18 cellular contexts compared by ENCODE assay signal in genomic region chr6:33439956-33440648, GRCh38. TPM values are rescaled to one million over a fixed set of nuclear protein-coding genes. Genes with fewer than 3 reads are reported as not detected.
DNase-seq lines count a peak whose midpoint lies in the region; ATAC-seq, FAIRE-seq and TF ChIP-seq lines count a peak whose summit lies in the region.
"Had no signal": no experiment of that assay in that cellular context is flagged by ENCODE, and none has a peak within 500 bp of the region (broad histone marks: within the 10 kb centered on the region; RNA-seq: fewer than 3 reads in every experiment).

No MANE protein-coding gene starts in this region.

- no peak for FAIRE-seq in HepG2 (lab: Jason Lieb, UNC)
- FAIRE-seq: GM18507 had no signal

- TF ChIP-seq POLR2A in HepG2 (IDR thresholded peaks at IDR 0.05; ENCODE audit: insufficient read depth in 1 of 2, low read depth in 2 of 2, low read length in 2 of 2) = no peak
- no peak for TF ChIP-seq POLR2A in right lobe of liver (IDR thresholded peaks at IDR 0.05)

- POLR2A ChIA-PET in HepG2 (lab: Yijun Ruan, JAX) (interaction anchor here (1.6 kb wide), 1 partner anchor 9 kb away, joined by 5 read pairs; no protein-coding TSS in a partner anchor), RWPE1 (lab: Yijun Ruan, JAX; ENCODE audit: low non-redundant PET) (no interaction called here)

- H3K4me1 ChIP-seq in HepG2 (ENCODE audit: insufficient read depth, low read length) (no peaks in the 10 kb centered on the region), right lobe of liver (no peaks in the 10 kb centered on the region)
- H3K4me1 ChIP-seq: Caco-2, esophagus squamous epithelium had no signal

- no peak for TF ChIP-seq RAD21 in HepG2 (CRISPR knock-in tag; IDR thresholded peaks at IDR 0.05)

- WGBS in HepG2 (ENCODE audit: low lambda C conversion rate) = 50% methylated on average over 9 of the region's 9 CpGs
- 86% methylated on average over 4 of the region's 9 CpGs for WGBS in right lobe of liver (ENCODE audit: insufficient coverage, low coverage, low lambda C conversion rate, missing lambda C conversion rate)

- no peaks in the 10 kb centered on the region for H3K27me3 ChIP-seq in HepG2 (ENCODE audit: control insufficient read depth in 1 of 2, insufficient read depth in 2 of 2, low read length in 2 of 2)
- no peaks in the 10 kb centered on the region for H3K27me3 ChIP-seq in right lobe of liver
- H3K27me3 ChIP-seq: esophagus squamous epithelium, upper lobe of left lung had no signal

- no peak for TF ChIP-seq EP300 in HepG2 (IDR thresholded peaks at IDR 0.05; ENCODE audit: low read depth in 2 of 2, low read length in 2 of 2)
- no peak for TF ChIP-seq EP300 in HepG2 (CRISPR knock-in tag; IDR thresholded peaks at IDR 0.05; ENCODE audit: borderline replicate concordance)

- H3K36me3 ChIP-seq in HepG2 (replicated peaks in 1 of 2; ENCODE audit: control insufficient read depth in 1 of 2, insufficient read depth in 2 of 2, low read length in 2 of 2) = peaks cover 0 to 2% of the 10 kb centered on the region in 2 experiments; a peak in 1 of 5 replicates
- no peaks in the 10 kb centered on the region for H3K36me3 ChIP-seq in right lobe of liver

- H3K9ac ChIP-seq in HepG2 (ENCODE audit: insufficient read depth, low read depth, low read length) = no peak overlapping the region

- H3K79me2 ChIP-seq in HepG2 (ENCODE audit: insufficient read depth, low read length) = no peaks in the 10 kb centered on the region

- no peaks in the 10 kb centered on the region for H3K9me3 Mint-ChIP-seq in endothelial cell (ENCODE audit: unreplicated experiment)
- no peaks in the 10 kb centered on the region for H3K9me3 Mint-ChIP-seq in stimulated activated memory B cell treated with anti-CD40 and anti-IgM and Interleukin-4, amounts not matched to agents 10 μg/mL and 1 μg/mL and 100 μg/mL, for 72 hours

- H3K9me3 ChIP-seq in HepG2 (ENCODE audit: low read length) = no peaks in the 10 kb centered on the region
- no peaks in the 10 kb centered on the region for H3K9me3 ChIP-seq in right lobe of liver
- H3K9me3 ChIP-seq: Caco-2, esophagus squamous epithelium, upper lobe of left lung had no signal

- H3K36me3 Mint-ChIP-seq in endothelial cell (ENCODE audit: low read depth, unreplicated experiment) = peaks cover 42% of the 10 kb centered on the region
- peaks cover 60% of the 10 kb centered on the region for H3K36me3 Mint-ChIP-seq in stimulated activated memory B cell treated with anti-CD40 and anti-IgM and Interleukin-4, amounts not matched to agents 10 μg/mL and 1 μg/mL and 100 μg/mL, for 72 hours

- BruUV-seq in HepG2 (replicated peaks; lab: Mats Ljungman, UMichigan) = no TSS peak

- H3K27ac ChIP-seq in HepG2 (ENCODE audit: extremely low read length, insufficient read depth, low read length) = no peak overlapping the region
- no peak overlapping the region for H3K27ac ChIP-seq in right lobe of liver
- H3K27ac ChIP-seq in RWPE1 = 0 out of 2 replicates have a peak overlapping the region, but pooled peaks have one; percentile 13
- H3K27ac ChIP-seq: esophagus squamous epithelium, upper lobe of left lung had no signal

- peaks cover 5% of the 10 kb centered on the region for H3K4me1 Mint-ChIP-seq in endothelial cell (ENCODE audit: unreplicated experiment)
- no peaks in the 10 kb centered on the region for H3K4me1 Mint-ChIP-seq in stimulated activated memory B cell treated with anti-CD40 and anti-IgM and Interleukin-4, amounts not matched to agents 10 μg/mL and 1 μg/mL and 100 μg/mL, for 72 hours

- H3K4me3 ChIP-seq in HepG2 (replicated peaks in 1 of 3; ENCODE audit: insufficient read depth in 1 of 3, low read depth in 2 of 3, low read length in 3 of 3) (no peak overlapping the region), right lobe of liver (no peak overlapping the region)
- H3K4me3 ChIP-seq: esophagus squamous epithelium, upper lobe of left lung had no signal

- ATAC-seq in HepG2 (no peak; the same call in 2 of the 3 replicates), right lobe of liver (no peak)
- ATAC-seq in stimulated activated memory B cell treated with anti-CD40 and anti-IgM and Interleukin-4, amounts not matched to agents 10 μg/mL and 1 μg/mL and 100 μg/mL, for 72 hours = no peak

- H3K27ac Mint-ChIP-seq in endothelial cell (ENCODE audit: unreplicated experiment) = peak overlapping the region; percentile 67
- peak overlapping the region; percentile 43 for H3K27ac Mint-ChIP-seq in stimulated activated memory B cell treated with anti-CD40 and anti-IgM and Interleukin-4, amounts not matched to agents 10 μg/mL and 1 μg/mL and 100 μg/mL, for 72 hours

- in situ Hi-C loops in HepG2 (cut with HindIII; ENCODE audit: extremely low pct_ligation_motif_present, low pct_unique_long_range_greater_than_20kb) = no loop called here

- peaks cover 6% of the 10 kb centered on the region for H3K27me3 Mint-ChIP-seq in endothelial cell (ENCODE audit: unreplicated experiment)
- H3K27me3 Mint-ChIP-seq in stimulated activated memory B cell treated with anti-CD40 and anti-IgM and Interleukin-4, amounts not matched to agents 10 μg/mL and 1 μg/mL and 100 μg/mL, for 72 hours = no peaks in the 10 kb centered on the region

- DNase-seq in HepG2 (ENCODE audit: low spot score) = no peak
- DNase-seq in right lobe of liver = no peak
- DNase-seq in RWPE1 (ENCODE audit: low spot score) = no peak
- no peak for DNase-seq in endothelial cell (ENCODE audit: low spot score)
- DNase-seq in mesenteric fat pad (ENCODE audit: low spot score) = no peak
- DNase-seq in stimulated activated CD8-positive, alpha-beta memory T cell treated with anti-CD3 and anti-CD28 coated beads, Interleukin-4, amount 100 ng/mL, for 48 hours = no peak
- no peak for DNase-seq in kidney glomerular epithelial cell (lab: John Stamatoyannopoulos, UW)
- DNase-seq: activated CD8-positive, alpha-beta memory T cell treated with anti-CD3 and anti-CD28 coated beads for 24 hours; amygdala; Caco-2; effector CD4-positive, alpha-beta T cell; esophagus squamous epithelium; NCI-H1105 treated with DMSO at 0.1 percent for 48 hours; NCI-H524 treated with DMSO at 0.1 percent for 48 hours; SW 1271 had no signal

- peak overlapping the region; percentile 83 for H3K4me3 Mint-ChIP-seq in endothelial cell (ENCODE audit: unreplicated experiment)
- H3K4me3 Mint-ChIP-seq in stimulated activated memory B cell treated with anti-CD40 and anti-IgM and Interleukin-4, amounts not matched to agents 10 μg/mL and 1 μg/mL and 100 μg/mL, for 72 hours = no peak overlapping the region

- no peaks in the 10 kb centered on the region for H4K20me1 ChIP-seq in HepG2 (ENCODE audit: insufficient read depth, low read length)

- H2AFZ ChIP-seq in HepG2 (ENCODE audit: low read length) = no peak overlapping the region

- intact Hi-C loops in HepG2 (cut with micrococcal nuclease; ENCODE audit: unreplicated experiment) (no loop called here), right lobe of liver (cut with DNase I) (no loop called here)

- no peak overlapping the region for H3K4me2 ChIP-seq in HepG2 (ENCODE audit: low read depth, low read length)

- TF ChIP-seq CTCF in HepG2 (CRISPR knock-in tag; IDR thresholded peaks at IDR 0.05) = no peak
- TF ChIP-seq CTCF in right lobe of liver (IDR thresholded peaks at IDR 0.05) = no peak
- TF ChIP-seq CTCF in RWPE1 (conservative IDR thresholded peaks at IDR 0.05; ENCODE audit: low read depth) = no peak
- no peak for TF ChIP-seq CTCF in endothelial cell (IDR thresholded peaks at IDR 0.05; ENCODE audit: unreplicated experiment)

- CTCF ChIA-PET in HepG2 (lab: Yijun Ruan, JAX; ENCODE audit: low intra/inter-chr PET ratio, low total read pairs) (no interaction called here), RWPE1 (lab: Yijun Ruan, JAX) (interaction anchor here (0.6 to 0.7 kb wide), 4 partner anchors 14 to 306 kb away, joined by 3 to 5 read pairs (median 4); partner anchors contain the start of gene ZBTB9)

RNA-seq across cellular contexts. Expression of gene ZBTB9, which starts 14.3 kb away (rescaled TPM):
- total RNA-seq in HepG2 (2016; rRNA removed; fragmentation: Illumina TruSeq; extraction: Trizol) (9.2 and 11.5 TPM in 2 replicates), right lobe of liver (1 to 10 TPM; 2.5 to 3.8 (median 2.9) TPM), endothelial cell (ENCODE audit: unreplicated experiment) (18.7 TPM), mesenteric fat pad (4.6 TPM)
- 1.1 and 1.9 TPM in 2 replicates for total RNA-seq in HepG2 (2016; cell fraction: cytosol; rRNA removed; fragmentation: Illumina TruSeq; extraction: Trizol; ENCODE audit: low read depth)
- total RNA-seq in HepG2 (2016; cell fraction: insoluble cytoplasmic fraction; rRNA removed; fragmentation: Illumina TruSeq; extraction: Trizol) = 10.0 and 10.1 TPM in 2 replicates
- total RNA-seq in HepG2 (2016; cell fraction: membrane; rRNA removed; fragmentation: Illumina TruSeq; extraction: Trizol) = 4.7 and 6.0 TPM in 2 replicates
- total RNA-seq in HepG2 (2016; cell fraction: nucleus; rRNA removed; fragmentation: Illumina TruSeq; extraction: Trizol) = 6.5 and 6.7 TPM in 2 replicates
- 5.3 and 7.1 TPM in 2 replicates for polyA plus RNA-seq in HepG2 (2011; rRNA removed)
- polyA plus RNA-seq in HepG2 (2011; cell fraction: cytosol; rRNA removed) = 3.8 and 5.0 TPM in 2 replicates
- 3.6 and 4.8 TPM in 2 replicates for polyA plus RNA-seq in HepG2 (2011; cell fraction: nucleus; rRNA removed)
- polyA plus RNA-seq in HepG2 (2012) = 7.1 and 7.6 TPM in 2 replicates
- 0.71 and 0.88 TPM in 2 replicates for polyA plus RNA-seq in HepG2 (2016; cell fraction: cytosol; fragmentation: Illumina TruSeq; extraction: Trizol; ENCODE audit: low read depth)
- 9.1 and 13.0 TPM in 2 replicates for polyA plus RNA-seq in HepG2 (2016; cell fraction: insoluble cytoplasmic fraction; fragmentation: Illumina TruSeq; extraction: Trizol; ENCODE audit: low read depth)
- polyA plus RNA-seq in HepG2 (2016; cell fraction: membrane; fragmentation: Illumina TruSeq; extraction: Trizol; ENCODE audit: low read depth) = 2.4 and 2.5 TPM in 2 replicates
- polyA plus RNA-seq in HepG2 (2016; cell fraction: nucleus; fragmentation: Illumina TruSeq; extraction: Trizol; ENCODE audit: insufficient read depth, low read depth) = 7.9 and 11.1 TPM in 2 replicates
- 12.4 and 17.3 TPM in 2 replicates for polyA minus RNA-seq in HepG2 (2011; rRNA and poly(A)+ RNA removed; ENCODE audit: low replicate concordance)
- 5.9 and 8.3 TPM in 2 replicates for polyA minus RNA-seq in HepG2 (2011; cell fraction: cytosol; rRNA and poly(A)+ RNA removed)
- 4.5 and 5.7 TPM in 2 replicates for polyA minus RNA-seq in HepG2 (2011; cell fraction: nucleus; rRNA and poly(A)+ RNA removed)

RNA-seq across cellular contexts. Expression of gene SYNGAP1, which starts 20.2 kb away (rescaled TPM):
- total RNA-seq in HepG2 (2016; rRNA removed; fragmentation: Illumina TruSeq; extraction: Trizol) (0.41 and 0.75 TPM in 2 replicates), right lobe of liver (1 to 10 TPM; 1.8 to 4.1 (median 2.8) TPM), endothelial cell (ENCODE audit: unreplicated experiment) (48.6 TPM), mesenteric fat pad (14.1 TPM)
- 0.09 and 0.10 TPM in 2 replicates for total RNA-seq in HepG2 (2016; cell fraction: cytosol; rRNA removed; fragmentation: Illumina TruSeq; extraction: Trizol; ENCODE audit: low read depth)
- total RNA-seq in HepG2 (2016; cell fraction: insoluble cytoplasmic fraction; rRNA removed; fragmentation: Illumina TruSeq; extraction: Trizol) = 0.42 and 0.78 TPM in 2 replicates
- total RNA-seq in HepG2 (2016; cell fraction: membrane; rRNA removed; fragmentation: Illumina TruSeq; extraction: Trizol) = 0.14 and 0.15 TPM in 2 replicates
- 1.1 and 1.4 TPM in 2 replicates for total RNA-seq in HepG2 (2016; cell fraction: nucleus; rRNA removed; fragmentation: Illumina TruSeq; extraction: Trizol)
- 1.1 and 1.9 TPM in 2 replicates for polyA plus RNA-seq in HepG2 (2011; rRNA removed)
- 0.32 and 0.33 TPM in 2 replicates for polyA plus RNA-seq in HepG2 (2011; cell fraction: cytosol; rRNA removed)
- 12.4 and 12.6 TPM in 2 replicates for polyA plus RNA-seq in HepG2 (2011; cell fraction: nucleus; rRNA removed)
- 2.7 and 3.4 TPM in 2 replicates for polyA plus RNA-seq in HepG2 (2012)
- polyA plus RNA-seq in HepG2 (2016; cell fraction: cytosol; fragmentation: Illumina TruSeq; extraction: Trizol; ENCODE audit: low read depth) = 0.07 TPM in 2 replicates
- 0.70 and 1.0 TPM in 2 replicates for polyA plus RNA-seq in HepG2 (2016; cell fraction: insoluble cytoplasmic fraction; fragmentation: Illumina TruSeq; extraction: Trizol; ENCODE audit: low read depth)
- 0.16 and 0.18 TPM in 2 replicates for polyA plus RNA-seq in HepG2 (2016; cell fraction: membrane; fragmentation: Illumina TruSeq; extraction: Trizol; ENCODE audit: low read depth)
- polyA plus RNA-seq in HepG2 (2016; cell fraction: nucleus; fragmentation: Illumina TruSeq; extraction: Trizol; ENCODE audit: insufficient read depth, low read depth) = 6.2 and 14.4 TPM in 2 replicates
- polyA minus RNA-seq in HepG2 (2011; rRNA and poly(A)+ RNA removed; ENCODE audit: low replicate concordance) = 0.98 and 2.6 TPM in 2 replicates
- 0.26 and 0.49 TPM in 2 replicates for polyA minus RNA-seq in HepG2 (2011; cell fraction: cytosol; rRNA and poly(A)+ RNA removed)
- 2.2 and 4.4 TPM in 2 replicates for polyA minus RNA-seq in HepG2 (2011; cell fraction: nucleus; rRNA and poly(A)+ RNA removed)

RNA-seq across cellular contexts. Expression of gene CUTA, which starts 22.2 kb away (rescaled TPM):
- total RNA-seq in HepG2 (2016; rRNA removed; fragmentation: Illumina TruSeq; extraction: Trizol) = 106 and 180 TPM in 2 replicates
- 87.7 and 122 TPM in 2 replicates for total RNA-seq in HepG2 (2016; cell fraction: cytosol; rRNA removed; fragmentation: Illumina TruSeq; extraction: Trizol; ENCODE audit: low read depth)
- 99.2 and 177 TPM in 2 replicates for total RNA-seq in HepG2 (2016; cell fraction: insoluble cytoplasmic fraction; rRNA removed; fragmentation: Illumina TruSeq; extraction: Trizol)
- 103 and 132 TPM in 2 replicates for total RNA-seq in HepG2 (2016; cell fraction: membrane; rRNA removed; fragmentation: Illumina TruSeq; extraction: Trizol)
- total RNA-seq in HepG2 (2016; cell fraction: nucleus; rRNA removed; fragmentation: Illumina TruSeq; extraction: Trizol) = 108 and 119 TPM in 2 replicates
- polyA plus RNA-seq in HepG2 (2011; rRNA removed) = 169 and 170 TPM in 2 replicates
- polyA plus RNA-seq in HepG2 (2011; cell fraction: cytosol; rRNA removed) = 216 and 233 TPM in 2 replicates
- polyA plus RNA-seq in HepG2 (2011; cell fraction: nucleus; rRNA removed) = 172 and 210 TPM in 2 replicates
- 255 and 283 TPM in 2 replicates for polyA plus RNA-seq in HepG2 (2012)
- 146 and 200 TPM in 2 replicates for polyA plus RNA-seq in HepG2 (2016; cell fraction: cytosol; fragmentation: Illumina TruSeq; extraction: Trizol; ENCODE audit: low read depth)
- 151 and 161 TPM in 2 replicates for polyA plus RNA-seq in HepG2 (2016; cell fraction: insoluble cytoplasmic fraction; fragmentation: Illumina TruSeq; extraction: Trizol; ENCODE audit: low read depth)
- polyA plus RNA-seq in HepG2 (2016; cell fraction: membrane; fragmentation: Illumina TruSeq; extraction: Trizol; ENCODE audit: low read depth) = 164 and 192 TPM in 2 replicates
- polyA plus RNA-seq in HepG2 (2016; cell fraction: nucleus; fragmentation: Illumina TruSeq; extraction: Trizol; ENCODE audit: insufficient read depth, low read depth) = 257 and 280 TPM in 2 replicates
- polyA minus RNA-seq in HepG2 (2011; rRNA and poly(A)+ RNA removed; ENCODE audit: low replicate concordance) = 123 and 177 TPM in 2 replicates
- polyA minus RNA-seq in HepG2 (2011; cell fraction: cytosol; rRNA and poly(A)+ RNA removed) = 58.9 and 70.6 TPM in 2 replicates
- polyA minus RNA-seq in HepG2 (2011; cell fraction: nucleus; rRNA and poly(A)+ RNA removed) = 46.0 and 46.9 TPM in 2 replicates
- 100 to 1,000 TPM in 3 of 6 experiments, 10 to 100 TPM in 3; 81.4 to 114 (median 97.4) TPM for total RNA-seq in right lobe of liver
- total RNA-seq in endothelial cell (ENCODE audit: unreplicated experiment) = 163 TPM
- 103 TPM for total RNA-seq in mesenteric fat pad

RNA-seq across cellular contexts. Expression of gene PHF1, which starts 29.3 kb away (rescaled TPM):
- 14.3 and 25.4 TPM in 2 replicates for total RNA-seq in HepG2 (2016; rRNA removed; fragmentation: Illumina TruSeq; extraction: Trizol)
- total RNA-seq in HepG2 (2016; cell fraction: cytosol; rRNA removed; fragmentation: Illumina TruSeq; extraction: Trizol; ENCODE audit: low read depth) = 8.6 and 10.0 TPM in 2 replicates
- total RNA-seq in HepG2 (2016; cell fraction: insoluble cytoplasmic fraction; rRNA removed; fragmentation: Illumina TruSeq; extraction: Trizol) = 13.8 and 26.7 TPM in 2 replicates
- total RNA-seq in HepG2 (2016; cell fraction: membrane; rRNA removed; fragmentation: Illumina TruSeq; extraction: Trizol) = 20.1 and 20.5 TPM in 2 replicates
- 25.9 and 27.3 TPM in 2 replicates for total RNA-seq in HepG2 (2016; cell fraction: nucleus; rRNA removed; fragmentation: Illumina TruSeq; extraction: Trizol)
- 61.9 and 77.2 TPM in 2 replicates for polyA plus RNA-seq in HepG2 (2011; rRNA removed)
- polyA plus RNA-seq in HepG2 (2011; cell fraction: cytosol; rRNA removed) = 41.5 and 45.3 TPM in 2 replicates
- 358 and 376 TPM in 2 replicates for polyA plus RNA-seq in HepG2 (2011; cell fraction: nucleus; rRNA removed)
- polyA plus RNA-seq in HepG2 (2012) = 45.7 and 67.9 TPM in 2 replicates
- polyA plus RNA-seq in HepG2 (2016; cell fraction: cytosol; fragmentation: Illumina TruSeq; extraction: Trizol; ENCODE audit: low read depth) = 16.9 and 19.4 TPM in 2 replicates
- 26.3 and 31.9 TPM in 2 replicates for polyA plus RNA-seq in HepG2 (2016; cell fraction: insoluble cytoplasmic fraction; fragmentation: Illumina TruSeq; extraction: Trizol; ENCODE audit: low read depth)
- 31.4 and 34.9 TPM in 2 replicates for polyA plus RNA-seq in HepG2 (2016; cell fraction: membrane; fragmentation: Illumina TruSeq; extraction: Trizol; ENCODE audit: low read depth)
- polyA plus RNA-seq in HepG2 (2016; cell fraction: nucleus; fragmentation: Illumina TruSeq; extraction: Trizol; ENCODE audit: insufficient read depth, low read depth) = 98.6 and 111 TPM in 2 replicates
- polyA minus RNA-seq in HepG2 (2011; rRNA and poly(A)+ RNA removed; ENCODE audit: low replicate concordance) = 22.2 and 35.1 TPM in 2 replicates
- 11.8 and 13.5 TPM in 2 replicates for polyA minus RNA-seq in HepG2 (2011; cell fraction: cytosol; rRNA and poly(A)+ RNA removed)
- polyA minus RNA-seq in HepG2 (2011; cell fraction: nucleus; rRNA and poly(A)+ RNA removed) = 33.0 and 41.3 TPM in 2 replicates
- total RNA-seq in right lobe of liver = 10 to 100 TPM; 14.7 to 21.3 (median 18.3) TPM
- 60.0 TPM for total RNA-seq in endothelial cell (ENCODE audit: unreplicated experiment)
- 42.5 TPM for total RNA-seq in mesenteric fat pad

RNA-seq across cellular contexts. Expression of gene KIFC1, which starts 48.5 kb away (rescaled TPM):
- total RNA-seq in HepG2 (2016; rRNA removed; fragmentation: Illumina TruSeq; extraction: Trizol) (45.5 and 47.6 TPM in 2 replicates), right lobe of liver (1 to 10 TPM in 3 of 6 experiments, under 1 TPM in 2, not detected in 1; 0.29 to 4.4 (median 1.3) TPM), endothelial cell (ENCODE audit: unreplicated experiment) (19.0 TPM), mesenteric fat pad (0.19 TPM)
- 7.7 and 8.2 TPM in 2 replicates for total RNA-seq in HepG2 (2016; cell fraction: cytosol; rRNA removed; fragmentation: Illumina TruSeq; extraction: Trizol; ENCODE audit: low read depth)
- total RNA-seq in HepG2 (2016; cell fraction: insoluble cytoplasmic fraction; rRNA removed; fragmentation: Illumina TruSeq; extraction: Trizol) = 43.2 and 48.8 TPM in 2 replicates
- total RNA-seq in HepG2 (2016; cell fraction: membrane; rRNA removed; fragmentation: Illumina TruSeq; extraction: Trizol) = 18.6 and 22.9 TPM in 2 replicates
- total RNA-seq in HepG2 (2016; cell fraction: nucleus; rRNA removed; fragmentation: Illumina TruSeq; extraction: Trizol) = 40.9 and 44.4 TPM in 2 replicates
- 20.4 and 25.0 TPM in 2 replicates for polyA plus RNA-seq in HepG2 (2011; rRNA removed)
- polyA plus RNA-seq in HepG2 (2011; cell fraction: cytosol; rRNA removed) = 12.6 and 23.6 TPM in 2 replicates
- polyA plus RNA-seq in HepG2 (2011; cell fraction: nucleus; rRNA removed) = 42.5 and 71.9 TPM in 2 replicates
- 13.7 and 21.2 TPM in 2 replicates for polyA plus RNA-seq in HepG2 (2012)
- polyA plus RNA-seq in HepG2 (2016; cell fraction: cytosol; fragmentation: Illumina TruSeq; extraction: Trizol; ENCODE audit: low read depth) = 3.3 and 3.9 TPM in 2 replicates
- 50.9 and 58.4 TPM in 2 replicates for polyA plus RNA-seq in HepG2 (2016; cell fraction: insoluble cytoplasmic fraction; fragmentation: Illumina TruSeq; extraction: Trizol; ENCODE audit: low read depth)
- polyA plus RNA-seq in HepG2 (2016; cell fraction: membrane; fragmentation: Illumina TruSeq; extraction: Trizol; ENCODE audit: low read depth) = 6.2 and 7.1 TPM in 2 replicates
- 83.2 and 93.0 TPM in 2 replicates for polyA plus RNA-seq in HepG2 (2016; cell fraction: nucleus; fragmentation: Illumina TruSeq; extraction: Trizol; ENCODE audit: insufficient read depth, low read depth)
- 36.0 and 106 TPM in 2 replicates for polyA minus RNA-seq in HepG2 (2011; rRNA and poly(A)+ RNA removed; ENCODE audit: low replicate concordance)
- polyA minus RNA-seq in HepG2 (2011; cell fraction: cytosol; rRNA and poly(A)+ RNA removed) = 8.9 and 14.8 TPM in 2 replicates
- 35.4 and 47.3 TPM in 2 replicates for polyA minus RNA-seq in HepG2 (2011; cell fraction: nucleus; rRNA and poly(A)+ RNA removed)
